In the genomic region with DNA sequence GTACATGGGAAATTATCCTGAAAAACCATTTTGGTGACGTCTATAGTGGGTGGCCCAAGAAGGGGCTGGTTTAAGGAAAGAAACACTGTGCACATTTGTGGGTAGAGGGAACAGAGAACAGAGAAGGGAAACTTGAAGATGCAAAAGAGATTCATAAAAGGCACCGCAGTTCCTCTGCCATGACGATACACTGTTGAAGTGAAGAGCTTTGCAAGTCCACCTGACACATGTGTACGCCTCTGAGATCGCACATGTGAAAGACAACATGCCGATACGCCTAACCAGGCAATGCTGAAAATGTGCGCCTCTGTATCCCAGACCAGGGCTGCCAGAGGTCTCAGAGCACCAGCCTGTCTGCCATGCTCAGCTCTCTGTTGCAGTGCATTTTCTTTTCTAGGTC, we compare ENCODE assay signal across 13 cellular contexts.
DNase-seq lines count a peak whose midpoint lies in the region; ATAC-seq, FAIRE-seq and TF ChIP-seq lines count a peak whose summit lies in the region.
"Had no signal": no experiment of that assay in that cellular context is flagged by ENCODE, and none has a peak within 500 bp of the region (broad histone marks: within the 10 kb centered on the region; RNA-seq: fewer than 3 reads in every experiment).

No MANE protein-coding gene starts in this region.

- intact Hi-C loops in stomach (cut with DNase I; ENCODE audit: low total_unique reads), result no loop called here

- no peak for TF ChIP-seq CTCF in GM13976 (IDR thresholded peaks at IDR 0.05; ENCODE audit: borderline replicate concordance, control extremely low read depth, extremely low read depth, insufficient read depth, missing control alignments)
- TF ChIP-seq CTCF in stomach (IDR thresholded peaks at IDR 0.05), result no peak

- H3K27ac ChIP-seq in stomach, result no peak overlapping the region
- no peak overlapping the region for H3K27ac ChIP-seq in small intestine (ENCODE audit: low read depth in 1 of 2, low read length in 1 of 2)
- H3K27ac ChIP-seq: right atrium auricular region had no signal

- no peak overlapping the region for H3K4me3 ChIP-seq in stomach
- no peak overlapping the region for H3K4me3 ChIP-seq in small intestine (ENCODE audit: low read depth in 1 of 2, low read length in 2 of 2)
- H3K4me3 ChIP-seq: right atrium auricular region had no signal

- TF ChIP-seq POLR2A in stomach (IDR thresholded peaks at IDR 0.05), result no peak

- H3K9me3 ChIP-seq in stomach (no peaks in the 10 kb centered on the region), small intestine (ENCODE audit: control insufficient read depth, low read depth) (no peaks in the 10 kb centered on the region)
- H3K9me3 ChIP-seq: right atrium auricular region had no signal

- no peaks in the 10 kb centered on the region for H3K27me3 ChIP-seq in stomach
- no peaks in the 10 kb centered on the region for H3K27me3 ChIP-seq in small intestine (ENCODE audit: control insufficient read depth in 2 of 2, insufficient read depth in 2 of 2, low read length in 2 of 2)
- H3K27me3 ChIP-seq: right atrium auricular region had no signal

- DNase-seq in GM13976 (ENCODE audit: low spot score), result peak; percentile 38
- no peak for DNase-seq in NCI-H1930 (lab: John Stamatoyannopoulos, UW)
- no peak for DNase-seq in NCI-H748 treated with DMSO at 0.1 percent for 48 hours (lab: John Stamatoyannopoulos, UW)
- no peak for DNase-seq in stomach
- no peak for DNase-seq in small intestine
- DNase-seq: activated CD4-positive, CD25-positive, alpha-beta regulatory T cell treated with anti-CD3 and anti-CD28 coated beads, Interleukin-2, amount 50 U/mL, for 72 hours; activated naive CD4-positive, alpha-beta T cell treated with anti-CD3 and anti-CD28 coated beads for 36 hours; NCI-H2029 treated with DMSO at 0.1 percent for 48 hours had no signal

- H3K4me1 ChIP-seq in stomach (peaks cover 0 to 7% (median 2%) of the 10 kb centered on the region in 4 donors), small intestine (ENCODE audit: control insufficient read depth in 2 of 2, insufficient read depth in 1 of 2, low read depth in 1 of 2, low read length in 1 of 2) (peaks cover 0 to 2% of the 10 kb centered on the region in 2 donors)

- TF ChIP-seq EP300 in stomach (IDR thresholded peaks at IDR 0.05), result no peak

- WGBS in stomach, 5 donors, result 89 to 96% (median 94%) methylated on average over 8 of the region's 8 CpGs
- 88 to 97% (median 89%) methylated on average over 8 of the region's 8 CpGs for WGBS in small intestine, 3 donors

- FAIRE-seq in small intestine (lab: Jason Lieb, UNC), result no peak
- FAIRE-seq: G401.6 had no signal

- H3K36me3 ChIP-seq in stomach (peaks cover 0 to 29% (median 12%) of the 10 kb centered on the region in 4 donors), small intestine (ENCODE audit: control insufficient read depth in 2 of 2, insufficient read depth in 2 of 2, low read length in 2 of 2) (peaks cover 3% of the 10 kb centered on the region in 2 donors)
- H3K36me3 ChIP-seq: right atrium auricular region had no signal

- in situ Hi-C loops in GM13976 (cut with MboI; ENCODE audit: low sequenced_read_pairs, unreplicated experiment), result no loop called here

- ATAC-seq in GM19452 (IDR thresholded peaks at IDR 0.05; ENCODE audit: unreplicated experiment) (peak; percentile 99), HG02870 (IDR thresholded peaks at IDR 0.05; ENCODE audit: unreplicated experiment) (peak; percentile 99), HG03558 (IDR thresholded peaks at IDR 0.05; ENCODE audit: extremely low read depth, unreplicated experiment) (peak; percentile 91)
